ENCODE assay signal across 15 cellular contexts in genomic region chr22:35872451-35872850, GRCh38.
DNase-seq lines count a peak whose midpoint lies in the region; ATAC-seq, FAIRE-seq and TF ChIP-seq lines count a peak whose summit lies in the region.
"Had no signal": no experiment of that assay in that cellular context is flagged by ENCODE, and none has a peak within 500 bp of the region (broad histone marks: within the 10 kb centered on the region; RNA-seq: fewer than 3 reads in every experiment).

No MANE protein-coding gene starts in this region.

- H3K4me1 ChIP-seq in heart right ventricle (peaks cover 6 to 72% (median 56%) of the 10 kb centered on the region in 9 donors), right cardiac atrium (ENCODE audit: control insufficient read depth, insufficient read depth, low read length) (peaks cover 5% of the 10 kb centered on the region), gastrocnemius medialis (peaks cover 30 to 37% of the 10 kb centered on the region in 2 donors)

- no peak for FAIRE-seq in GM19239 (lab: Jason Lieb, UNC)
- FAIRE-seq in HTR-8/SVneo (lab: Jason Lieb, UNC) = no peak
- FAIRE-seq in GM12892 (lab: Jason Lieb, UNC) = no peak
- FAIRE-seq: GM12878 had no signal

- peak; percentile 93 for ATAC-seq in Right ventricle myocardium inferior
- peak; percentile 70 to 92 (median 90) for ATAC-seq in heart right ventricle
- ATAC-seq in right cardiac atrium = peak; percentile 73 to 86
- ATAC-seq in gastrocnemius medialis = peak in 1 of 2 donors; percentile 47
- ATAC-seq: GM12878 had no signal

- peaks cover 0 to 8% (median 0%) of the 10 kb centered on the region in 11 donors for H3K9me3 ChIP-seq in heart right ventricle
- H3K9me3 ChIP-seq in right cardiac atrium (ENCODE audit: control insufficient read depth, low read length) = no peaks in the 10 kb centered on the region
- no peaks in the 10 kb centered on the region for H3K9me3 ChIP-seq in gastrocnemius medialis

- 49 to 57% methylated on average over 13 of the region's 13 CpGs for WGBS in heart right ventricle, 2 donors
- WGBS in right cardiac atrium = 54% methylated on average over 13 of the region's 13 CpGs

- no peak overlapping the region for H3K4me3 ChIP-seq in heart right ventricle
- H3K4me3 ChIP-seq in right cardiac atrium (ENCODE audit: low read length) = no peak overlapping the region
- no peak overlapping the region for H3K4me3 ChIP-seq in gastrocnemius medialis
- H3K4me3 ChIP-seq: GM12878 had no signal

- in situ Hi-C loops in gastrocnemius medialis (cut with MboI; ENCODE audit: low sequenced_read_pairs in 4 of 4) = no loop called here

- peak; percentile 79 for DNase-seq in Right ventricle myocardium inferior (ENCODE audit: missing footprints)
- peak; percentile 53 to 63 for DNase-seq in heart right ventricle
- peak; percentile 54 to 75 (median 66) for DNase-seq in right cardiac atrium
- DNase-seq in gastrocnemius medialis = no peak
- no peak for DNase-seq in GM19239 (ENCODE audit: insufficient read length, low spot score)
- DNase-seq in HTR-8/SVneo (ENCODE audit: insufficient read length, low spot score) = no peak
- no peak for DNase-seq in GM12892 (ENCODE audit: insufficient read length)
- DNase-seq: ACHN; C1 segment of cervical spinal cord; Calu3; CD4-positive, alpha-beta T cell; DMS 273 treated with DMSO at 0.1 percent for 48 hours; HCEC 1CT; HFFc6 had no signal

- no peak for TF ChIP-seq CTCF in heart right ventricle (IDR thresholded peaks at IDR 0.05)
- no peak for TF ChIP-seq CTCF in gastrocnemius medialis (IDR thresholded peaks at IDR 0.05 in 4 of 5, conservative IDR thresholded peaks at IDR 0.05 in 1 of 5)

- H3K27ac ChIP-seq in heart right ventricle = peak overlapping the region in 7 of 10 donors; percentile 11 to 62 (median 41)
- no peak overlapping the region for H3K27ac ChIP-seq in right cardiac atrium (ENCODE audit: low read length)
- peak overlapping the region in 3 of 4 donors; percentile 23 to 90 (median 80) for H3K27ac ChIP-seq in gastrocnemius medialis

- H3K27me3 ChIP-seq in heart right ventricle = no peaks in the 10 kb centered on the region
- no peaks in the 10 kb centered on the region for H3K27me3 ChIP-seq in right cardiac atrium (ENCODE audit: control insufficient read depth, insufficient read depth)
- no peaks in the 10 kb centered on the region for H3K27me3 ChIP-seq in gastrocnemius medialis

- no peak for TF ChIP-seq POLR2A in gastrocnemius medialis (IDR thresholded peaks at IDR 0.05)
- TF ChIP-seq POLR2A in GM12892 (IDR thresholded peaks at IDR 0.05; ENCODE audit: low read depth, low read length) = no peak

- H3K36me3 ChIP-seq in heart right ventricle = no peaks in the 10 kb centered on the region
- H3K36me3 ChIP-seq in gastrocnemius medialis = no peaks in the 10 kb centered on the region

- intact Hi-C loops in Right ventricle myocardium inferior (cut with DNase I) = loop anchor here (5.0 kb wide), 1 partner anchor 40 kb away; no protein-coding TSS in a partner anchor
- intact Hi-C loops in heart right ventricle (cut with DNase I) = no loop called here
- intact Hi-C loops in right cardiac atrium (cut with DNase I) = no loop called here
- intact Hi-C loops in gastrocnemius medialis (cut with DNase I; ENCODE audit: low total_unique reads) = no loop called here

Comparison
In these comparisons a context has a peak if more than half of its experiments do, and no peak if none do; other contexts are left out.
1. DNase-seq: peak in Right ventricle myocardium inferior (single experiment), heart right ventricle (2 of 2) and right cardiac atrium (3 of 3); none in gastrocnemius medialis (0 of 2), GM19239 (single experiment), HTR-8/SVneo (single experiment) and GM12892 (single experiment).